Comparison of ENCODE assay signal across 30 cellular contexts in the genomic region with DNA sequence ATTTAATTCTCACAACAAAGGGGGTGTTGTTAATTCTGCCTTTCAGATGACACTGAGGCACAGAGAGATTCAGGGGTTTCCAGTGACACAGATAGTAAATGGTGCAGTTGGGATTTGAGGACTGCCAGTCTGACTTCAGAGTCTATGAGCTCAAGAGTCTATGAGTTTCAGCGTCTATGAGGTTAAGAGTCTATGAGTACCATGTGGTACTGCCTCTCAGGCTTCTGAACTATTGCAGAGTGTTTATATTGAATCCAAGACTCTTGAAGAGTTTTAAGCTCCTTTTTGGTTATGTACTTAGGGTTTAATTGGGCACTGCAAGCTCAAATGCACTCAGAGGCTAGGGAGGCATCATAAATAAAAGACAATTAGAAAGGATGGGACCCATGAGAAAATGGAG.
"Had no signal": no experiment of that assay in that cellular context is flagged by ENCODE, and none has a peak within 500 bp of the region (broad histone marks: within the 10 kb centered on the region; RNA-seq: fewer than 3 reads in every experiment).

No MANE protein-coding gene starts in this region.

- ATAC-seq: activated CD4-positive, alpha-beta T cell treated with anti-CD3 and anti-CD28 coated beads for 36 hours; activated T-cell treated with anti-CD3 and anti-CD28 coated beads, Interleukin-2, amount 50 U/mL, for 72 hours; K562; Panc1; Right ventricle myocardium inferior; T-cell had no signal

- H3K4me1 ChIP-seq: breast epithelium had no signal

- DNase-seq: activated CD4-positive, alpha-beta memory T cell treated with anti-CD3 and anti-CD28 coated beads, Interleukin-2, amount 10 ng/mL, durations not matched to agents 7 days and 5 days; activated CD4-positive, alpha-beta T cell treated with anti-CD3 and anti-CD28 coated beads for 36 hours; activated CD4-positive, alpha-beta T cell treated with anti-CD3 and anti-CD28 coated beads, Interleukin-2, amount 50 U/mL, for 1 hour; activated CD8-positive, alpha-beta memory T cell treated with anti-CD3 and anti-CD28 coated beads, Interleukin-2, amount 50 U/mL, for 4 hours; activated gamma-delta T cell treated with Interleukin-2 at 50 U/mL for 16 hours; activated naive CD4-positive, alpha-beta T cell treated with anti-CD3 and anti-CD28 coated beads, Interleukin-2, amount 10 ng/mL, durations not matched to agents 7 days and 5 days; activated naive CD8-positive, alpha-beta T cell treated with anti-CD3 and anti-CD28 coated beads for 36 hours; activated T-cell treated with anti-CD3 and anti-CD28 coated beads, Interleukin-2, amount 50 U/mL, for 72 hours; aorta; caudate nucleus; Karpas-422; MM.1S; NCI-H1105 treated with DMSO at 0.1 percent for 48 hours; NCI-H1436 treated with DMSO at 0.1 percent for 48 hours; NCI-H1930; NCI-H345; NCI-H510A treated with DMSO at 0.1 percent for 48 hours; NCI-H774; NK-92 treated with Interleukin-12 subunit alpha and Interleukin-12 subunit beta, amount 100 ng/mL, for 24 hours; OCI-M1; RPMI8226; T-cell; T-helper 2 cell had no signal

- H3K27ac ChIP-seq: breast epithelium, SK-N-MC, VCaP had no signal

- H3K36me3 Mint-ChIP-seq: activated naive CD4-positive, alpha-beta T cell treated with anti-CD3 and anti-CD28 coated beads, Interleukin-2, amount 10 ng/mL, durations not matched to agents 7 days and 5 days; activated naive CD8-positive, alpha-beta T cell treated with anti-CD3 and anti-CD28 coated beads for 36 hours; T-cell had no signal

- H3K4me1 Mint-ChIP-seq: activated CD4-positive, alpha-beta memory T cell treated with anti-CD3 and anti-CD28 coated beads, Interleukin-2, amount 10 ng/mL, durations not matched to agents 7 days and 5 days; activated CD4-positive, alpha-beta T cell treated with anti-CD3 and anti-CD28 coated beads for 36 hours; activated naive CD4-positive, alpha-beta T cell treated with anti-CD3 and anti-CD28 coated beads, Interleukin-2, amount 10 ng/mL, durations not matched to agents 7 days and 5 days; activated naive CD8-positive, alpha-beta T cell treated with anti-CD3 and anti-CD28 coated beads for 36 hours; T-cell had no signal

- H3K36me3 ChIP-seq: breast epithelium had no signal

- H3K4me3 ChIP-seq: breast epithelium, K562, SK-N-MC had no signal

- H3K4me3 Mint-ChIP-seq: activated CD4-positive, alpha-beta memory T cell treated with anti-CD3 and anti-CD28 coated beads, Interleukin-2, amount 10 ng/mL, durations not matched to agents 7 days and 5 days; activated CD4-positive, alpha-beta T cell treated with anti-CD3 and anti-CD28 coated beads for 36 hours; activated naive CD4-positive, alpha-beta T cell treated with anti-CD3 and anti-CD28 coated beads, Interleukin-2, amount 10 ng/mL, durations not matched to agents 7 days and 5 days; activated naive CD8-positive, alpha-beta T cell treated with anti-CD3 and anti-CD28 coated beads for 36 hours; activated T-cell treated with anti-CD3 and anti-CD28 coated beads, Interleukin-2, amount 50 U/mL, for 72 hours; T-cell had no signal

- H3K27ac Mint-ChIP-seq: activated CD4-positive, alpha-beta memory T cell treated with anti-CD3 and anti-CD28 coated beads, Interleukin-2, amount 10 ng/mL, durations not matched to agents 7 days and 5 days; activated CD4-positive, alpha-beta T cell treated with anti-CD3 and anti-CD28 coated beads for 36 hours; activated naive CD4-positive, alpha-beta T cell treated with anti-CD3 and anti-CD28 coated beads, Interleukin-2, amount 10 ng/mL, durations not matched to agents 7 days and 5 days; activated naive CD8-positive, alpha-beta T cell treated with anti-CD3 and anti-CD28 coated beads for 36 hours; activated T-cell treated with anti-CD3 and anti-CD28 coated beads, Interleukin-2, amount 50 U/mL, for 72 hours; activated T-helper 2 cell treated with anti-CD3 and anti-CD28 coated beads, Interferon-gamma antibody, Interleukin-2, Interleukin-4, amounts not matched to agents 10 μg/mL and 5 μg/mL and 100 μg/mL, durations not matched to agents 14 hours and 24 hours and 36 hours; T-cell had no signal

- H3K9me3 Mint-ChIP-seq: activated naive CD4-positive, alpha-beta T cell treated with anti-CD3 and anti-CD28 coated beads, Interleukin-2, amount 10 ng/mL, durations not matched to agents 7 days and 5 days; activated naive CD8-positive, alpha-beta T cell treated with anti-CD3 and anti-CD28 coated beads for 36 hours had no signal

- H3K27me3 ChIP-seq: breast epithelium had no signal
